Comparison of ENCODE assay signal across 9 cellular contexts in the genomic region with DNA sequence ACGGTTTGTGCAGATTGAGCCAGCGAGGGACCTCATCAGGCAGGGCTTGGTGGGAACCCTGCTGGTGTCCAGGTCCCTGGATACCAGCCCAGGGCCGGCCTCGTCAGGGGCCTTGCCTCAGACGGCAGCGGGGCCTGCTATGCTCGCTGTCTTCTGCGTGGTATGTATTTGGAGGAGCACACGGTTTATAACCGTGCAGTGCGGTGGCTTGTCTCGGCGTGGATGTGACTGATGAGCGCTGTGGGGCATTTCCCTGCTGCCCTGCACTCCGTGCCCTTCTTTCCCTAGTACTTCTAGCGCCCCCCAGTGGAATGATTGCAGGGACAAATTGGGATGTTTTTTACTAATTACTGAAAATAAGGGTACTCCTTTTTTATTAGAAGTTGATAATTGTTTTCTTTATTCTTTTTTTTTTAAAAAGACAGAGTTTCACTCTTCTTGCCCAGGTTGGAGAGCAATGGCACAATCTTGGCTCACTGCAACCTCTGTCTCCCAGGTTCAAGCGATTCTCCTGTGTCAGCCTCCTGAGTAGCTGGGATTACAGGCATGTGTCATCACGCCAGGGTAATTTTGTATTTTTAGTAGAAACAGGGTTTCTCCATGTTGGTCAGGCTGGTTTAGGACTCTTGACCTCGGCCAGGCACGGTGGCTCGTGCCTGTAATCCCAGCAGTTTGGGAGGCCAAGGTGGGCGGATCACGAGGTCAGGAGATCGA. TPM values are rescaled to one million over a fixed set of nuclear protein-coding genes. Genes with fewer than 3 reads are reported as not detected.
A peak's percentile ranks its signal among the peaks of the same experiment; 100 is the strongest.
DNase-seq lines count a peak whose midpoint lies in the region; ATAC-seq and TF ChIP-seq lines count a peak whose summit lies in the region.
"Had no signal": no experiment of that assay in that cellular context is flagged by ENCODE, and none has a peak within 500 bp of the region (broad histone marks: within the 10 kb centered on the region; RNA-seq: fewer than 3 reads in every experiment).

No MANE protein-coding gene starts in this region.

- no peaks in the 10 kb centered on the region for H3K9me3 Mint-ChIP-seq in progenitor cell of endocrine pancreas (ENCODE audit: low read depth)
- H3K9me3 Mint-ChIP-seq: naive thymus-derived CD8-positive, alpha-beta T cell had no signal

- ATAC-seq in foreskin keratinocyte: peak; percentile 37
- ATAC-seq in HG03457 (IDR thresholded peaks at IDR 0.05; ENCODE audit: unreplicated experiment): no peak
- ATAC-seq in HG03342 (IDR thresholded peaks at IDR 0.05; ENCODE audit: unreplicated experiment): no peak
- ATAC-seq: naive thymus-derived CD8-positive, alpha-beta T cell had no signal

- no peaks in the 10 kb centered on the region for H3K4me1 ChIP-seq in foreskin keratinocyte

- H3K4me1 Mint-ChIP-seq in progenitor cell of endocrine pancreas (ENCODE audit: low read depth): peaks cover 6% of the 10 kb centered on the region

- no peak overlapping the region for H3K4me3 Mint-ChIP-seq in progenitor cell of endocrine pancreas (ENCODE audit: low read depth)

- peak overlapping the region; percentile 62 for H3K27ac Mint-ChIP-seq in progenitor cell of endocrine pancreas

- no peak overlapping the region for H3K27ac ChIP-seq in foreskin keratinocyte

- peak; percentile 80 for TF ChIP-seq CTCF in foreskin keratinocyte (conservative IDR thresholded peaks at IDR 0.05)
- TF ChIP-seq CTCF in progenitor cell of endocrine pancreas (IDR thresholded peaks at IDR 0.05; ENCODE audit: unreplicated experiment): peak; percentile 68

- DNase-seq in Caki2 (ENCODE audit: low read depth): peak; percentile 15
- DNase-seq in LHCN-M2 (ENCODE audit: low read depth): peak; percentile 41
- peak; percentile 29 for DNase-seq in activated CD4-positive, alpha-beta T cell treated with anti-CD3 and anti-CD28 coated beads, Interleukin-2, amount 50 U/mL, for 4 hours
- DNase-seq in foreskin keratinocyte: peak in 1 of 2 donors; percentile 29
- no peak for DNase-seq in progenitor cell of endocrine pancreas (ENCODE audit: low spot score, unreplicated experiment)
- DNase-seq in NCI-H345 (lab: John Stamatoyannopoulos, UW): no peak

- H3K27me3 Mint-ChIP-seq in progenitor cell of endocrine pancreas: no peaks in the 10 kb centered on the region
- H3K27me3 Mint-ChIP-seq: naive thymus-derived CD8-positive, alpha-beta T cell had no signal

- in situ Hi-C loops in Caki2 (cut with HindIII; ENCODE audit: low pct_unique_long_range_greater_than_20kb, low sequenced_read_pairs): no loop called here

- no peaks in the 10 kb centered on the region for H3K27me3 ChIP-seq in foreskin keratinocyte

- H3K36me3 Mint-ChIP-seq in progenitor cell of endocrine pancreas (ENCODE audit: insufficient read depth): peaks cover 21% of the 10 kb centered on the region

RNA-seq across cellular contexts. Expression of a gene that starts 15.3 kb away (rescaled TPM):
- total RNA-seq in Caki2 (2014; rRNA removed; shearing (Covaris generic); ENCODE audit: low replicate concordance): 88.5 and 138 TPM in 2 replicates
- total RNA-seq in LHCN-M2 (2014; rRNA removed) (27.0 and 46.2 TPM in 2 replicates), foreskin keratinocyte (76.4 and 91.7 TPM in 2 replicates), progenitor cell of endocrine pancreas (95.6 and 103 TPM in 2 replicates)
- polyA plus RNA-seq in LHCN-M2 (2012): 65.5 TPM
- 104 and 112 TPM in 2 replicates for polyA plus RNA-seq in foreskin keratinocyte

RNA-seq across cellular contexts. Expression of a gene that starts 31.8 kb away (rescaled TPM):
- total RNA-seq in Caki2 (2014; rRNA removed; shearing (Covaris generic); ENCODE audit: low replicate concordance): 0.98 and 1.1 TPM in 2 replicates
- total RNA-seq in LHCN-M2 (2014; rRNA removed) (0.23 and 3.1 TPM in 2 replicates), foreskin keratinocyte (1.2 and 1.4 TPM in 2 replicates), progenitor cell of endocrine pancreas (40.4 and 40.6 TPM in 2 replicates)
- 3.0 TPM for polyA plus RNA-seq in LHCN-M2 (2012)
- 1.3 and 2.4 TPM in 2 replicates for polyA plus RNA-seq in foreskin keratinocyte

RNA-seq across cellular contexts. Expression of a gene that starts 50.7 kb away (rescaled TPM):
- total RNA-seq in Caki2 (2014; rRNA removed; shearing (Covaris generic); ENCODE audit: low replicate concordance): 65.9 and 106 TPM in 2 replicates
- total RNA-seq in LHCN-M2 (2014; rRNA removed): 32.1 and 37.7 TPM in 2 replicates
- 74.3 TPM for polyA plus RNA-seq in LHCN-M2 (2012)
- total RNA-seq in foreskin keratinocyte: 24.2 and 31.0 TPM in 2 replicates
- 27.2 and 36.6 TPM in 2 replicates for polyA plus RNA-seq in foreskin keratinocyte
- 31.8 and 34.2 TPM in 2 replicates for total RNA-seq in progenitor cell of endocrine pancreas

Comparison
In these comparisons a context has a peak if more than half of its experiments do, and no peak if none do; other contexts are left out.
1. DNase-seq: peak in Caki2 (single experiment), LHCN-M2 (single experiment) and activated CD4-positive, alpha-beta T cell treated with anti-CD3 and anti-CD28 coated beads, Interleukin-2, amount 50 U/mL, for 4 hours (2 of 2); none in progenitor cell of endocrine pancreas (single experiment) and NCI-H345 (single experiment).